Comparison of ENCODE assay signal across 1 cellular context in genomic region chr11:6603287-6604080, GRCh38.
TF ChIP-seq lines count a peak whose summit lies in the region.

TSS of gene ILK (plus strand) at chr11:6603774. CDS start at chr11:6604272, 498 bp downstream.
TSS of gene RRP8 (minus strand) at chr11:6603616. CDS start at chr11:6603502, 114 bp downstream.

TF ChIP-seq in HepG2, 621 proteins besides CTCF, POLR2A, EP300 and RAD21 (continued from another document and continues in another):
- TF ChIP-seq HIVEP1 (CRISPR knock-in tag; IDR thresholded peaks at IDR 0.05) = peak; percentile 77; the same call in 1 of the 2 replicates
- TF ChIP-seq ZNF780A (CRISPR knock-in tag; IDR thresholded peaks at IDR 0.05) = no peak; the same call in 1 of the 2 replicates
- TF ChIP-seq NFAT5 (CRISPR knock-in tag; IDR thresholded peaks at IDR 0.05) = no peak; the same call in 1 of the 2 replicates
- peak; percentile 93 for TF ChIP-seq ATF2 (CRISPR knock-in tag; IDR thresholded peaks at IDR 0.05)
- TF ChIP-seq ATF7 (IDR thresholded peaks at IDR 0.05) = no peak
- 0 out of 2 replicates have a peak, but pooled peaks have one; percentile 28 for TF ChIP-seq ATF7 (CRISPR knock-in tag; IDR thresholded peaks at IDR 0.05)
- 0 out of 2 replicates have a peak, but pooled peaks have one; percentile 55 for TF ChIP-seq SAFB2 (CRISPR knock-in tag; IDR thresholded peaks at IDR 0.05; ENCODE audit: borderline replicate concordance, low read depth)
- no peak for TF ChIP-seq ZNF713 (CRISPR knock-in tag; IDR thresholded peaks at IDR 0.05)
- TF ChIP-seq KMT2B (CRISPR knock-in tag; IDR thresholded peaks at IDR 0.05) = peak; percentile 95
- no peak for TF ChIP-seq PRDM15 (CRISPR knock-in tag; IDR thresholded peaks at IDR 0.05)
- TF ChIP-seq CAMTA2 (CRISPR knock-in tag; IDR thresholded peaks at IDR 0.05; ENCODE audit: borderline replicate concordance) = no peak
- peak; percentile 75 for TF ChIP-seq ARNTL (CRISPR knock-in tag; IDR thresholded peaks at IDR 0.05)
- no peak for TF ChIP-seq ZNF75D (CRISPR knock-in tag; IDR thresholded peaks at IDR 0.05; ENCODE audit: borderline replicate concordance)
- peak; percentile 98 for TF ChIP-seq ZFX (CRISPR knock-in tag; IDR thresholded peaks at IDR 0.05; ENCODE audit: low read depth)
- peak; percentile 78 for TF ChIP-seq KLF6 (CRISPR knock-in tag; IDR thresholded peaks at IDR 0.05)
- TF ChIP-seq PREB (CRISPR knock-in tag; IDR thresholded peaks at IDR 0.05) = no peak
- TF ChIP-seq ZFP1 (CRISPR knock-in tag; IDR thresholded peaks at IDR 0.05) = peak; percentile 23; the same call in 1 of the 2 replicates
- TF ChIP-seq STAT6 (CRISPR knock-in tag; IDR thresholded peaks at IDR 0.05; ENCODE audit: borderline replicate concordance) = no peak
- TF ChIP-seq NR2C2 (CRISPR knock-in tag; IDR thresholded peaks at IDR 0.05; ENCODE audit: borderline replicate concordance) = peak; percentile 96
- TF ChIP-seq ZNF282 (IDR thresholded peaks at IDR 0.05; ENCODE audit: partially characterized antibody) = no peak
- no peak for TF ChIP-seq ZNF256 (CRISPR knock-in tag; conservative IDR thresholded peaks at IDR 0.05)
- TF ChIP-seq ZNF142 (CRISPR knock-in tag; IDR thresholded peaks at IDR 0.05) = no peak
- TF ChIP-seq KDM2A (CRISPR knock-in tag; IDR thresholded peaks at IDR 0.05; ENCODE audit: borderline replicate concordance, low read depth) = peak; percentile 95
- TF ChIP-seq RCOR2 (CRISPR knock-in tag; IDR thresholded peaks at IDR 0.05) = no peak
- TF ChIP-seq ZNF121 (CRISPR knock-in tag; IDR thresholded peaks at IDR 0.05) = peak; percentile 64; the same call in 1 of the 2 replicates
- TF ChIP-seq ATF3 (CRISPR knock-in tag; IDR thresholded peaks at IDR 0.05) = no peak; the same call in 1 of the 2 replicates
- 0 out of 2 replicates have a peak, but pooled peaks have one; percentile 79 for TF ChIP-seq CC2D1A (CRISPR knock-in tag; IDR thresholded peaks at IDR 0.05)
- no peak for TF ChIP-seq NR2F6 (IDR thresholded peaks at IDR 0.05)
- peak; percentile 53 for TF ChIP-seq NR2F6 (CRISPR knock-in tag; IDR thresholded peaks at IDR 0.05)
- TF ChIP-seq FLYWCH1 (CRISPR knock-in tag; IDR thresholded peaks at IDR 0.05) = 0 out of 2 replicates have a peak, but pooled peaks have one; percentile 65
- TF ChIP-seq KLF15 (CRISPR knock-in tag; IDR thresholded peaks at IDR 0.05; ENCODE audit: borderline replicate concordance) = 0 out of 2 replicates have a peak, but pooled peaks have one; percentile 63
- TF ChIP-seq KDM1A (CRISPR knock-in tag; IDR thresholded peaks at IDR 0.05) = no peak
- TF ChIP-seq NFKB2 (CRISPR knock-in tag; IDR thresholded peaks at IDR 0.05; ENCODE audit: borderline replicate concordance) = peak; percentile 80; the same call in 1 of the 2 replicates
- TF ChIP-seq SALL1 (CRISPR knock-in tag; IDR thresholded peaks at IDR 0.05) = peak; percentile 81
- no peak for TF ChIP-seq ZNF850 (CRISPR knock-in tag; conservative IDR thresholded peaks at IDR 0.05)
- TF ChIP-seq ZNF557 (CRISPR knock-in tag; IDR thresholded peaks at IDR 0.05) = no peak
- no peak for TF ChIP-seq CREB1 (IDR thresholded peaks at IDR 0.05)
- TF ChIP-seq CREB1 (CRISPR knock-in tag; IDR thresholded peaks at IDR 0.05) = peak; percentile 79
- TF ChIP-seq ZNF691 (CRISPR knock-in tag; IDR thresholded peaks at IDR 0.05; ENCODE audit: borderline replicate concordance, low read depth) = peak; percentile 84; the same call in 1 of the 2 replicates
- TF ChIP-seq HDAC1 (CRISPR knock-in tag; IDR thresholded peaks at IDR 0.05) = peak; percentile 93
